27 cellular contexts compared by ENCODE assay signal in genomic region chrX:86935988-86936387, GRCh38.
A peak's percentile ranks its signal among the peaks of the same experiment; 100 is the strongest.
DNase-seq lines count a peak whose midpoint lies in the region; ATAC-seq, FAIRE-seq and TF ChIP-seq lines count a peak whose summit lies in the region.
"Had no signal": no experiment of that assay in that cellular context is flagged by ENCODE, and none has a peak within 500 bp of the region (broad histone marks: within the 10 kb centered on the region; RNA-seq: fewer than 3 reads in every experiment).

No MANE protein-coding gene starts in this region.

- ATAC-seq in IMR-90 (ENCODE audit: low read depth) (no peak), mucosa of descending colon (no peak)
- ATAC-seq: GM12878 had no signal

- H3K4me3 ChIP-seq in IMR-90 (ENCODE audit: insufficient read depth, low read depth, low read length): no peak overlapping the region
- H3K4me3 ChIP-seq in bronchial epithelial cell (ENCODE audit: low read depth, low read length): no peak overlapping the region
- no peak overlapping the region for H3K4me3 ChIP-seq in osteoblast (ENCODE audit: insufficient read depth, low read length)
- no peak overlapping the region for H3K4me3 ChIP-seq in spleen
- H3K4me3 ChIP-seq in coronary artery: no peak overlapping the region
- no peak overlapping the region for H3K4me3 ChIP-seq in tibial artery
- no peak overlapping the region for H3K4me3 ChIP-seq in mucosa of descending colon
- H3K4me3 ChIP-seq: BLaER1, GM12878 had no signal

- no peak overlapping the region for H3K14ac ChIP-seq in IMR-90 (replicated peaks; ENCODE audit: low read depth, low read length)

- H2BK15ac ChIP-seq in IMR-90 (ENCODE audit: low read depth, low read length): no peak overlapping the region

- H3K27me3 ChIP-seq in IMR-90 (ENCODE audit: control insufficient read depth, insufficient read depth, low read length) (no peaks in the 10 kb centered on the region), bronchial epithelial cell (ENCODE audit: control insufficient read depth, insufficient read depth, low read length) (no peaks in the 10 kb centered on the region), osteoblast (ENCODE audit: insufficient read depth, low read length) (no peaks in the 10 kb centered on the region), spleen (replicated peaks in 1 of 7) (no peaks in the 10 kb centered on the region), tibial artery (no peaks in the 10 kb centered on the region)
- H3K27me3 ChIP-seq: BE2C had no signal

- no peaks in the 10 kb centered on the region for H3K36me3 ChIP-seq in IMR-90 (ENCODE audit: control insufficient read depth, insufficient read depth, low read length)
- no peaks in the 10 kb centered on the region for H3K36me3 ChIP-seq in bronchial epithelial cell (ENCODE audit: control insufficient read depth, insufficient read depth, low read length)
- H3K36me3 ChIP-seq in osteoblast (ENCODE audit: insufficient read depth, low read length): no peaks in the 10 kb centered on the region
- no peaks in the 10 kb centered on the region for H3K36me3 ChIP-seq in spleen
- H3K36me3 ChIP-seq in tibial artery: no peaks in the 10 kb centered on the region
- H3K36me3 ChIP-seq in mucosa of descending colon (ENCODE audit: low read depth): no peaks in the 10 kb centered on the region
- H3K36me3 ChIP-seq: BE2C, BLaER1 had no signal

- no peak for DNase-seq in IMR-90
- no peak for DNase-seq in bronchial epithelial cell (ENCODE audit: low read depth)
- peak; percentile 0 for DNase-seq in osteoblast (ENCODE audit: insufficient read length, low spot score, missing footprints)
- DNase-seq in spleen: peak; percentile 55
- DNase-seq in coronary artery (ENCODE audit: low spot score): no peak
- no peak for DNase-seq in tibial artery
- no peak for DNase-seq in mucosa of descending colon
- DNase-seq: 8988T; ACHN; BE2C; C1 segment of cervical spinal cord; CD4-positive, CD25-positive, alpha-beta regulatory T cell; CD8-positive, alpha-beta memory T cell; COR-L47; DMS 273 treated with DMSO at 0.1 percent for 48 hours; DMS153; DMS53; DMS79; DND-41; EL; GDM1 had no signal

- H3K23ac ChIP-seq in IMR-90 (ENCODE audit: low read depth, low read length): no peak overlapping the region

- no peak overlapping the region for H3K4ac ChIP-seq in IMR-90 (ENCODE audit: low read depth, low read length)

- POLR2A ChIA-PET in IMR-90 (lab: Charles Lee; ENCODE audit: unreplicated experiment): no interaction called here

- no peaks in the 10 kb centered on the region for H3K9me3 ChIP-seq in IMR-90 (ENCODE audit: control insufficient read depth, insufficient read depth, low read length)
- no peaks in the 10 kb centered on the region for H3K9me3 ChIP-seq in osteoblast (ENCODE audit: low read depth, low read length)
- H3K9me3 ChIP-seq in spleen: peaks cover 0 to 5% (median 0%) of the 10 kb centered on the region in 8 donors
- no peaks in the 10 kb centered on the region for H3K9me3 ChIP-seq in tibial artery
- no peaks in the 10 kb centered on the region for H3K9me3 ChIP-seq in mucosa of descending colon
- H3K9me3 ChIP-seq: BE2C had no signal

- no TSS peak for BruUV-seq in IMR-90 (replicated peaks; lab: Mats Ljungman, UMichigan)

- no peak overlapping the region for H3K9ac ChIP-seq in IMR-90 (ENCODE audit: low read depth, low read length)
- H3K9ac ChIP-seq: BLaER1 had no signal

- H4K5ac ChIP-seq in IMR-90 (ENCODE audit: low read depth, low read length): no peak overlapping the region

- in situ Hi-C loops in IMR-90 (cut with MboI; ENCODE audit: low sequenced_read_pairs): no loop called here

- no peaks in the 10 kb centered on the region for H3K79me2 ChIP-seq in osteoblast (ENCODE audit: insufficient read depth, low read length)

- no peak overlapping the region for H2AK5ac ChIP-seq in IMR-90 (ENCODE audit: low read depth, low read length)

- CTCF ChIA-PET in IMR-90 (lab: Yijun Ruan, JAX): no interaction called here

- no peaks in the 10 kb centered on the region for H3K79me1 ChIP-seq in IMR-90 (ENCODE audit: low read depth in 1 of 2, low read length in 2 of 2)

- no peak overlapping the region for H2BK120ac ChIP-seq in IMR-90 (ENCODE audit: low read depth, low read length)

- no peaks in the 10 kb centered on the region for H3K4me1 ChIP-seq in IMR-90 (ENCODE audit: control insufficient read depth, insufficient read depth, low read length)
- no peaks in the 10 kb centered on the region for H3K4me1 ChIP-seq in osteoblast (ENCODE audit: insufficient read depth, low read length)
- H3K4me1 ChIP-seq in spleen: no peaks in the 10 kb centered on the region
- H3K4me1 ChIP-seq in tibial artery: no peaks in the 10 kb centered on the region
- H3K4me1 ChIP-seq in mucosa of descending colon (ENCODE audit: low read depth): no peaks in the 10 kb centered on the region
- H3K4me1 ChIP-seq: BE2C, BLaER1 had no signal

- H4K20me1 ChIP-seq in IMR-90 (ENCODE audit: insufficient read depth, low read length): no peaks in the 10 kb centered on the region
- no peaks in the 10 kb centered on the region for H4K20me1 ChIP-seq in osteoblast (ENCODE audit: insufficient read depth, low read length)
- H4K20me1 ChIP-seq: BLaER1 had no signal

- intact Hi-C loops in IMR-90 (cut with micrococcal nuclease) (no loop called here), spleen (cut with DNase I; ENCODE audit: low total_unique reads) (no loop called here), tibial artery (cut with DNase I; ENCODE audit: low total_unique reads) (no loop called here), mucosa of descending colon (cut with DNase I, micrococcal nuclease) (no loop called here)

- H4K8ac ChIP-seq in IMR-90 (ENCODE audit: low read depth in 2 of 2, low read length in 2 of 2): no peak overlapping the region

- no peak for TF ChIP-seq RAD21 in IMR-90 (IDR thresholded peaks at IDR 0.05; ENCODE audit: low read length)

- H3K27ac ChIP-seq in IMR-90 (ENCODE audit: insufficient read depth, low read length): no peak overlapping the region
- H3K27ac ChIP-seq in osteoblast (ENCODE audit: low read depth, low read length): no peak overlapping the region
- no peak overlapping the region for H3K27ac ChIP-seq in spleen
- H3K27ac ChIP-seq in coronary artery: no peak overlapping the region
- no peak overlapping the region for H3K27ac ChIP-seq in tibial artery
- H3K27ac ChIP-seq: BLaER1 had no signal

- H2AFZ ChIP-seq in IMR-90 (replicated peaks; ENCODE audit: low read length, poor library complexity) (peak overlapping the region; percentile 53), osteoblast (ENCODE audit: low read length) (no peak overlapping the region)

- no peak overlapping the region for H2AK9ac ChIP-seq in IMR-90 (replicated peaks; ENCODE audit: low read depth, low read length, poor library complexity)

- TF ChIP-seq POLR2A in IMR-90 (IDR thresholded peaks at IDR 0.05; ENCODE audit: low read depth, low read length): no peak
- no peak for TF ChIP-seq POLR2A in spleen (IDR thresholded peaks at IDR 0.05)

- dilution Hi-C loops in IMR-90 (cut with HindIII; ENCODE audit: low sequenced_read_pairs, unreplicated experiment): no loop called here

- H3K56ac ChIP-seq in IMR-90 (ENCODE audit: extremely low read depth, insufficient read depth, low read length): no peak overlapping the region

- no peak overlapping the region for H2BK5ac ChIP-seq in IMR-90 (ENCODE audit: low read depth, low read length, poor library complexity, severe bottlenecking)

- no peak overlapping the region for H3K18ac ChIP-seq in IMR-90 (ENCODE audit: low read depth, low read length)

- TF ChIP-seq CTCF in IMR-90 (conservative IDR thresholded peaks at IDR 0.05; ENCODE audit: low read depth, low read length) (no peak), bronchial epithelial cell (IDR thresholded peaks at IDR 0.05; ENCODE audit: insufficient read depth, low read length, severe bottlenecking) (no peak), osteoblast (IDR thresholded peaks at IDR 0.05; ENCODE audit: extremely low read depth, low read depth, low read length) (no peak), spleen (IDR thresholded peaks at IDR 0.05 in 8 of 11, conservative IDR thresholded peaks at IDR 0.05 in 3 of 11) (no peak), coronary artery (IDR thresholded peaks at IDR 0.05) (no peak), tibial artery (IDR thresholded peaks at IDR 0.05) (no peak), mucosa of descending colon (IDR thresholded peaks at IDR 0.05) (no peak)

- FAIRE-seq in bronchial epithelial cell (lab: Jason Lieb, UNC): peak; percentile 66
- FAIRE-seq: A204.1, GM12878, GM12892, GM18507, GM19239 had no signal

- no peak overlapping the region for H4K91ac ChIP-seq in IMR-90 (ENCODE audit: insufficient read depth, low read depth, low read length)

- H3K9me1 ChIP-seq in IMR-90 (ENCODE audit: insufficient read depth, low read length): no peaks in the 10 kb centered on the region

- H2BK20ac ChIP-seq in IMR-90 (ENCODE audit: low read depth, low read length): no peak overlapping the region

- WGBS in IMR-90 (ENCODE audit: extremely low coverage in 2 of 2, insufficient read length in 1 of 2), 2 experiments: 37% methylated on average over 2 of the region's 5 CpGs; no CpG with 5 or more reads in 1 of the 2 experiments
- WGBS in spleen, 5 donors: 45 to 92% (median 84%) methylated on average over 2 to 5 of the region's 5 CpGs

- H3K4me2 ChIP-seq in IMR-90 (ENCODE audit: low read depth, low read length) (no peak overlapping the region), osteoblast (ENCODE audit: insufficient read depth, low read length) (no peak overlapping the region)
- H3K4me2 ChIP-seq: BLaER1 had no signal

TF ChIP-seq in IMR-90, 13 proteins besides CTCF, POLR2A, EP300 and RAD21 (continues in another document):
- TF ChIP-seq MAZ (IDR thresholded peaks at IDR 0.05; ENCODE audit: borderline replicate concordance, low read depth, low read length) (no peak), NFE2L2 (IDR thresholded peaks at IDR 0.05; ENCODE audit: low read depth, low read length) (no peak), RCOR1 (IDR thresholded peaks at IDR 0.05; ENCODE audit: insufficient replicate concordance, low read length) (no peak), FOS (IDR thresholded peaks at IDR 0.05; ENCODE audit: low read depth, low read length) (no peak), ELK1 (IDR thresholded peaks at IDR 0.05; ENCODE audit: borderline replicate concordance, low read depth, low read length) (no peak), MXI1 (IDR thresholded peaks at IDR 0.05; ENCODE audit: borderline replicate concordance, low read depth, low read length) (no peak), MAFK (IDR thresholded peaks at IDR 0.05; ENCODE audit: low read depth, low read length) (no peak), RFX5 (IDR thresholded peaks at IDR 0.05; ENCODE audit: low read depth, low read length) (no peak)

Comparison
In these comparisons a context has a peak if more than half of its experiments do, and no peak if none do; other contexts are left out.
1. DNase-seq: peak in osteoblast (single experiment) and spleen (single experiment); none in IMR-90 (single experiment), bronchial epithelial cell (single experiment), coronary artery (single experiment), tibial artery (0 of 2) and mucosa of descending colon (0 of 3).